In genomic region chr18:60413944-60414547, GRCh38 we compare ENCODE assay signal across 10 cellular contexts. TPM values are rescaled to one million over a fixed set of nuclear protein-coding genes. Genes with fewer than 3 reads are reported as not detected.
DNase-seq lines count a peak whose midpoint lies in the region; ATAC-seq and TF ChIP-seq lines count a peak whose summit lies in the region.
"Had no signal": no experiment of that assay in that cellular context is flagged by ENCODE, and none has a peak within 500 bp of the region (broad histone marks: within the 10 kb centered on the region; RNA-seq: fewer than 3 reads in every experiment).

No MANE protein-coding gene starts in this region.

- DNase-seq in NCI-H1092 treated with DMSO at 0.1 percent for 48 hours (lab: John Stamatoyannopoulos, UW) (peak; percentile 38), NCI-H1092 (lab: John Stamatoyannopoulos, UW) (no peak), amniotic epithelial cell (ENCODE audit: low read depth) (peak; percentile 5), neural crest cell (ENCODE audit: low read depth, low spot score) (no peak)
- DNase-seq: naive B cell had no signal

- H3K4me1 Mint-ChIP-seq in neural crest cell = no peaks in the 10 kb centered on the region
- H3K4me1 Mint-ChIP-seq: naive B cell had no signal

- peak; percentile 54 for TF ChIP-seq CTCF in neural crest cell (conservative IDR thresholded peaks at IDR 0.05)

- ATAC-seq in HG02870 (IDR thresholded peaks at IDR 0.05; ENCODE audit: unreplicated experiment) = peak; percentile 61
- ATAC-seq in HG03097 (IDR thresholded peaks at IDR 0.05; ENCODE audit: low FRiP score, unreplicated experiment) = no peak
- ATAC-seq in HG03571 (IDR thresholded peaks at IDR 0.05; ENCODE audit: unreplicated experiment) = no peak
- no peak for ATAC-seq in HG03039 (IDR thresholded peaks at IDR 0.05; ENCODE audit: unreplicated experiment)

- no peak overlapping the region for H3K27ac Mint-ChIP-seq in neural crest cell (ENCODE audit: unreplicated experiment)
- H3K27ac Mint-ChIP-seq: activated T-helper 2 cell treated with anti-CD3 and anti-CD28 coated beads, Interferon-gamma antibody, Interleukin-2, Interleukin-4, amounts not matched to agents 10 μg/mL and 5 μg/mL and 100 μg/mL, durations not matched to agents 14 hours and 24 hours and 36 hours; naive B cell had no signal

- no peaks in the 10 kb centered on the region for H3K36me3 Mint-ChIP-seq in neural crest cell (ENCODE audit: low read depth)
- H3K36me3 Mint-ChIP-seq: naive B cell had no signal

- H3K4me3 Mint-ChIP-seq in neural crest cell = no peak overlapping the region
- H3K4me3 Mint-ChIP-seq: naive B cell had no signal

- H3K9me3 Mint-ChIP-seq in neural crest cell = no peaks in the 10 kb centered on the region
- H3K9me3 Mint-ChIP-seq: activated T-helper 2 cell treated with anti-CD3 and anti-CD28 coated beads, Interferon-gamma antibody, Interleukin-2, Interleukin-4, amounts not matched to agents 10 μg/mL and 5 μg/mL and 100 μg/mL, durations not matched to agents 14 hours and 24 hours and 36 hours; naive B cell had no signal

- peaks cover 2% of the 10 kb centered on the region for H3K27me3 Mint-ChIP-seq in neural crest cell (ENCODE audit: low read depth)
- H3K27me3 Mint-ChIP-seq: naive B cell had no signal

RNA-seq across cellular contexts. Expression of gene MC4R, which starts 41.5 kb away (rescaled TPM):
- 0.19 TPM in 1 of 2 replicates, not detected in the other for total RNA-seq in neural crest cell
- total RNA-seq: activated T-helper 2 cell treated with anti-CD3 and anti-CD28 coated beads, Interferon-gamma antibody, Interleukin-2, Interleukin-4, amounts not matched to agents 10 μg/mL and 5 μg/mL and 100 μg/mL, durations not matched to agents 14 hours and 24 hours and 36 hours had no signal

Comparison
In these comparisons a context has a peak if more than half of its experiments do, and no peak if none do; other contexts are left out.
1. DNase-seq: peak in NCI-H1092 treated with DMSO at 0.1 percent for 48 hours (single experiment) and amniotic epithelial cell (single experiment); none in NCI-H1092 (single experiment) and neural crest cell (single experiment).